Comparison of ENCODE assay signal across 1 cellular context in the genomic region with DNA sequence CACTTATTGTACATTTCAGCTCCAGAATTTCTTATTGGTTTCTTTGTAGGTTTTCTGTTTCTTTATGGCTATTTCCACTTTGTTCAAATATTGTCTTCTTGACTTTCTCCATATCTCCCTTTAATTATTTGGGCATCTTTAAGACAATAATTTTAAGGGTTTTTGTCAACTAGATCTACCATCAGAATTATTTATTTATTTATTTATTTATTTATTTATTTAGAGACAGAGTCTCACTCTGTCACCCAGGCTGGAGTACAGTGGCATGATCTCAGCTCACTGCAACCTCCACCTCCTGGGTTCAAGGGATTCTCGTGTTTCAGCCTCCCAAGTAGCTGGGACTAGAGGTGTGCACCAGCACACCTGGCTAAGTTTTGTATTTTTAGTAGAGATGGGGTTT. TPM values are rescaled to one million over a fixed set of nuclear protein-coding genes. Genes with fewer than 3 reads are reported as not detected.
"Had no signal": no experiment of that assay in that cellular context is flagged by ENCODE, and none has a peak within 500 bp of the region (broad histone marks: within the 10 kb centered on the region; RNA-seq: fewer than 3 reads in every experiment).

No MANE protein-coding gene starts in this region.

RNA-seq across cellular contexts. Expression of gene CLRN1, which starts 15.9 kb away (rescaled TPM):
- polyA plus RNA-seq: GM23248 had no signal
